In genomic region chr1:44221793-44222192, GRCh38 we compare ENCODE assay signal across 19 cellular contexts. TPM values are rescaled to one million over a fixed set of nuclear protein-coding genes. Genes with fewer than 3 reads are reported as not detected.
DNase-seq lines count a peak whose midpoint lies in the region; ATAC-seq and TF ChIP-seq lines count a peak whose summit lies in the region.
"Had no signal": no experiment of that assay in that cellular context is flagged by ENCODE, and none has a peak within 500 bp of the region (broad histone marks: within the 10 kb centered on the region; RNA-seq: fewer than 3 reads in every experiment).

No MANE protein-coding gene starts in this region.

- POLR2A ChIA-PET in SK-N-SH (lab: Yijun Ruan, JAX), result no interaction called here

- H4K20me1 ChIP-seq in SK-N-SH (ENCODE audit: insufficient read depth), result no peaks in the 10 kb centered on the region

- no peak overlapping the region for H2AFZ ChIP-seq in SK-N-SH (ENCODE audit: low read depth)

- H3K9ac ChIP-seq in SK-N-SH, result no peak overlapping the region

- TF ChIP-seq RAD21 in SK-N-SH (IDR thresholded peaks at IDR 0.05; ENCODE audit: low read length), result no peak

- no peak for TF ChIP-seq CTCF in SK-N-SH (IDR thresholded peaks at IDR 0.05)
- TF ChIP-seq CTCF in mesothelial cell of epicardium (IDR thresholded peaks at IDR 0.05; ENCODE audit: unreplicated experiment), result no peak

- H3F3A ChIP-seq in SK-N-SH (replicated peaks; ENCODE audit: insufficient read depth), result peaks cover 9% of the 10 kb centered on the region

- H3K9me3 ChIP-seq in SK-N-SH, result no peaks in the 10 kb centered on the region
- H3K9me3 ChIP-seq: HAP-1 had no signal

- no peak overlapping the region for H3K4me3 ChIP-seq in SK-N-SH (ENCODE audit: low read depth in 2 of 2, low read length in 1 of 2)
- H3K4me3 ChIP-seq: A549, HAP-1 had no signal

- H3K4me2 ChIP-seq in SK-N-SH, result no peak overlapping the region
- H3K4me2 ChIP-seq: A549 had no signal

- CTCF ChIA-PET in SK-N-SH (lab: Yijun Ruan, JAX), result interaction anchor here (1.0 kb wide), 1 partner anchor 431 kb away, joined by 3 read pairs; no protein-coding TSS in a partner anchor

- H3K27ac ChIP-seq in SK-N-SH (ENCODE audit: low read depth in 2 of 2, low read length in 1 of 2), result no peak overlapping the region
- H3K27ac ChIP-seq: 22Rv1, A549, C4-2B, HL-60 had no signal

- peak; percentile 9 for DNase-seq in SK-N-SH
- no peak for DNase-seq in activated naive CD8-positive, alpha-beta T cell treated with anti-CD3 and anti-CD28 coated beads for 36 hours
- DNase-seq in activated naive CD8-positive, alpha-beta T cell treated with anti-CD3 and anti-CD28 coated beads, Interleukin-2, amount 50 U/mL, for 24 hours, result no peak
- no peak for DNase-seq in mesothelial cell of epicardium (ENCODE audit: low spot score in 2 of 2, unreplicated experiment in 2 of 2)
- DNase-seq in natural killer cell treated with Interleukin-12 subunit alpha and Interleukin-12 subunit beta and Interleukin-15 and Interleukin-18, amount 100 ng/mL, for 72 hours (ENCODE audit: low spot score), result no peak
- DNase-seq in effector CD8-positive, alpha-beta T cell (lab: John Stamatoyannopoulos, UW), result no peak
- DNase-seq: AML-193; CD4-positive, alpha-beta memory T cell; DMS153; DMS79; GDM1; GOT3 had no signal

- H3K27me3 ChIP-seq in SK-N-SH (ENCODE audit: insufficient read depth), result no peaks in the 10 kb centered on the region

- H3K36me3 Mint-ChIP-seq in activated naive CD8-positive, alpha-beta T cell treated with anti-CD3 and anti-CD28 coated beads for 36 hours, result peaks cover 1% of the 10 kb centered on the region
- no peaks in the 10 kb centered on the region for H3K36me3 Mint-ChIP-seq in activated naive CD8-positive, alpha-beta T cell treated with anti-CD3 and anti-CD28 coated beads, Interleukin-2, amount 50 U/mL, for 24 hours (ENCODE audit: low read depth)
- peaks cover 22% of the 10 kb centered on the region for H3K36me3 Mint-ChIP-seq in mesothelial cell of epicardium
- H3K36me3 Mint-ChIP-seq in natural killer cell treated with Interleukin-12 subunit alpha and Interleukin-12 subunit beta and Interleukin-15 and Interleukin-18, amount 100 ng/mL, for 72 hours, result peaks cover 5% of the 10 kb centered on the region

- H3K9me3 Mint-ChIP-seq in activated naive CD8-positive, alpha-beta T cell treated with anti-CD3 and anti-CD28 coated beads for 36 hours, result no peaks in the 10 kb centered on the region
- no peaks in the 10 kb centered on the region for H3K9me3 Mint-ChIP-seq in activated naive CD8-positive, alpha-beta T cell treated with anti-CD3 and anti-CD28 coated beads, Interleukin-2, amount 50 U/mL, for 24 hours
- H3K9me3 Mint-ChIP-seq in mesothelial cell of epicardium, result peaks cover 6% of the 10 kb centered on the region
- no peaks in the 10 kb centered on the region for H3K9me3 Mint-ChIP-seq in natural killer cell treated with Interleukin-12 subunit alpha and Interleukin-12 subunit beta and Interleukin-15 and Interleukin-18, amount 100 ng/mL, for 72 hours

- no peaks in the 10 kb centered on the region; a peak in 1 of 4 replicates for H3K4me1 ChIP-seq in SK-N-SH (ENCODE audit: control insufficient read depth in 1 of 2, insufficient read depth in 2 of 2, low read depth in 1 of 2, low read length in 1 of 2)
- H3K4me1 ChIP-seq: HAP-1 had no signal

- H3K36me3 ChIP-seq in SK-N-SH (replicated peaks in 1 of 2; ENCODE audit: control insufficient read depth in 1 of 2, insufficient read depth in 2 of 2, low read length in 1 of 2), result peaks cover 9 to 55% of the 10 kb centered on the region in 2 experiments

- 96% methylated on average over 21 of the region's 23 CpGs for WGBS in SK-N-SH (ENCODE audit: low lambda C conversion rate)

- no peak for ATAC-seq in SK-N-SH treated with all-trans-retinoic acid at 6 μM for 48 hours
- ATAC-seq in activated naive CD8-positive, alpha-beta T cell treated with anti-CD3 and anti-CD28 coated beads, Interleukin-2, amount 50 U/mL, for 24 hours, result no peak
- no peak for ATAC-seq in natural killer cell treated with Interleukin-12 subunit alpha and Interleukin-12 subunit beta and Interleukin-15 and Interleukin-18, amount 100 ng/mL, for 72 hours
- ATAC-seq in GM21717 (IDR thresholded peaks at IDR 0.05; ENCODE audit: unreplicated experiment), result no peak
- ATAC-seq: A549 had no signal

- no peaks in the 10 kb centered on the region for H3K27me3 Mint-ChIP-seq in activated naive CD8-positive, alpha-beta T cell treated with anti-CD3 and anti-CD28 coated beads for 36 hours
- H3K27me3 Mint-ChIP-seq in activated naive CD8-positive, alpha-beta T cell treated with anti-CD3 and anti-CD28 coated beads, Interleukin-2, amount 50 U/mL, for 24 hours, result no peaks in the 10 kb centered on the region
- no peaks in the 10 kb centered on the region for H3K27me3 Mint-ChIP-seq in mesothelial cell of epicardium (ENCODE audit: low read depth)
- H3K27me3 Mint-ChIP-seq in natural killer cell treated with Interleukin-12 subunit alpha and Interleukin-12 subunit beta and Interleukin-15 and Interleukin-18, amount 100 ng/mL, for 72 hours, result no peaks in the 10 kb centered on the region
- H3K27me3 Mint-ChIP-seq: CD4-positive, alpha-beta memory T cell had no signal

- no peaks in the 10 kb centered on the region for H3K79me2 ChIP-seq in SK-N-SH (ENCODE audit: insufficient read depth)

- H3K4me1 Mint-ChIP-seq in activated naive CD8-positive, alpha-beta T cell treated with anti-CD3 and anti-CD28 coated beads for 36 hours, result peaks cover 11% of the 10 kb centered on the region
- H3K4me1 Mint-ChIP-seq in activated naive CD8-positive, alpha-beta T cell treated with anti-CD3 and anti-CD28 coated beads, Interleukin-2, amount 50 U/mL, for 24 hours, result peaks cover 9% of the 10 kb centered on the region
- H3K4me1 Mint-ChIP-seq in mesothelial cell of epicardium, result no peaks in the 10 kb centered on the region
- H3K4me1 Mint-ChIP-seq in natural killer cell treated with Interleukin-12 subunit alpha and Interleukin-12 subunit beta and Interleukin-15 and Interleukin-18, amount 100 ng/mL, for 72 hours (ENCODE audit: low read depth in 2 of 2), result peaks cover 9 to 33% of the 10 kb centered on the region in 2 donors

- peak overlapping the region; percentile 18 for H3K27ac Mint-ChIP-seq in activated naive CD8-positive, alpha-beta T cell treated with anti-CD3 and anti-CD28 coated beads for 36 hours
- H3K27ac Mint-ChIP-seq in activated naive CD8-positive, alpha-beta T cell treated with anti-CD3 and anti-CD28 coated beads, Interleukin-2, amount 50 U/mL, for 24 hours, result no peak overlapping the region
- peak overlapping the region; percentile 67 for H3K27ac Mint-ChIP-seq in mesothelial cell of epicardium
- H3K27ac Mint-ChIP-seq in natural killer cell treated with Interleukin-12 subunit alpha and Interleukin-12 subunit beta and Interleukin-15 and Interleukin-18, amount 100 ng/mL, for 72 hours, result no peak overlapping the region

- TF ChIP-seq EP300 in SK-N-SH (IDR thresholded peaks at IDR 0.05; ENCODE audit: borderline replicate concordance in 1 of 2, low read depth in 1 of 2, low read length in 1 of 2), result no peak

- H3K4me3 Mint-ChIP-seq in activated naive CD8-positive, alpha-beta T cell treated with anti-CD3 and anti-CD28 coated beads for 36 hours, result no peak overlapping the region
- no peak overlapping the region for H3K4me3 Mint-ChIP-seq in activated naive CD8-positive, alpha-beta T cell treated with anti-CD3 and anti-CD28 coated beads, Interleukin-2, amount 50 U/mL, for 24 hours
- no peak overlapping the region for H3K4me3 Mint-ChIP-seq in mesothelial cell of epicardium
- H3K4me3 Mint-ChIP-seq in natural killer cell treated with Interleukin-12 subunit alpha and Interleukin-12 subunit beta and Interleukin-15 and Interleukin-18, amount 100 ng/mL, for 72 hours, result no peak overlapping the region
- H3K4me3 Mint-ChIP-seq: CD4-positive, alpha-beta memory T cell had no signal

- no peaks in the 10 kb centered on the region for H3K9me2 ChIP-seq in SK-N-SH

TF ChIP-seq in SK-N-SH, 30 proteins besides CTCF, POLR2A, EP300 and RAD21:
- TF ChIP-seq RFX5 (IDR thresholded peaks at IDR 0.05; ENCODE audit: low read length), result no peak
- no peak for TF ChIP-seq FOXM1 (IDR thresholded peaks at IDR 0.05; ENCODE audit: low read depth)

TF ChIP-seq in SK-N-SH treated with all-trans-retinoic acid at 6 μM for 48 hours, 23 proteins besides CTCF, POLR2A, EP300 and RAD21 (continues in another document):
- TF ChIP-seq CREB5 (CRISPR knock-in tag; IDR thresholded peaks at IDR 0.05; ENCODE audit: low read depth) (no peak), GLIS3 (CRISPR knock-in tag; IDR thresholded peaks at IDR 0.05) (no peak), PATZ1 (CRISPR knock-in tag; IDR thresholded peaks at IDR 0.05; ENCODE audit: borderline replicate concordance) (no peak), ZFP3 (CRISPR knock-in tag; IDR thresholded peaks at IDR 0.05) (no peak)

RNA-seq across cellular contexts. Expression of gene DMAP1, which starts 8.5 kb away (rescaled TPM):
- polyA plus RNA-seq in SK-N-SH (2012; rRNA removed), result 54.3 and 59.6 TPM in 2 replicates
- 21.6 and 27.8 TPM in 2 replicates for polyA plus RNA-seq in SK-N-SH (2012; cell fraction: cytosol; rRNA removed)
- 187 and 249 TPM in 2 replicates for polyA plus RNA-seq in SK-N-SH (2012; cell fraction: nucleus; rRNA removed)
- total RNA-seq in activated naive CD8-positive, alpha-beta T cell treated with anti-CD3 and anti-CD28 coated beads for 36 hours, result 10 to 100 TPM; 31.5 to 32.3 TPM
- total RNA-seq in mesothelial cell of epicardium, result 50.7 to 52.4 TPM (median 51.8 TPM) in 3 replicates
- total RNA-seq in natural killer cell treated with Interleukin-12 subunit alpha and Interleukin-12 subunit beta and Interleukin-15 and Interleukin-18, amount 100 ng/mL, for 72 hours, result 10 to 100 TPM; 36.9 to 52.2 TPM

Comparison
In these comparisons a context has a peak if more than half of its experiments do, and no peak if none do; other contexts are left out.
1. H3K27ac Mint-ChIP-seq: peak in activated naive CD8-positive, alpha-beta T cell treated with anti-CD3 and anti-CD28 coated beads for 36 hours (single experiment) and mesothelial cell of epicardium (single experiment); none in activated naive CD8-positive, alpha-beta T cell treated with anti-CD3 and anti-CD28 coated beads, Interleukin-2, amount 50 U/mL, for 24 hours (single experiment) and natural killer cell treated with Interleukin-12 subunit alpha and Interleukin-12 subunit beta and Interleukin-15 and Interleukin-18, amount 100 ng/mL, for 72 hours (0 of 2).